In the genomic region with DNA sequence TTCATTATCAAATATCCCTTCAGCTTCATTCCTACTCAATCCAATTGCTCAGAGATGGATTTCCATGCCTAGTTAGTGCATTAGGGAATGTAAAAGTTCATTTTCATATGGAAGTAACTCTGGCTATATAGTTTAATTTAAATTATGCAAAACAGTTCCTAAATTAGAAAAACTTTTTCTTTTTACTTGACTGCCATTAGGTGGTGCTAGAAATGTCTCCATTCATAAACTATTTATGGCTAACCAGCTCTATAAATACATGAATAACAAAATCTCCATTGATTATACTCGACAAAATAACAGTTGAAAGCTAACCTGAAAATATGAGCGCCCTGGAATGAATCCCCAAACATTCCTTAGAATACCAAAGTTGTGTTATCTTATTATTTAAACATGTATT, we compare ENCODE assay signal across 18 cellular contexts.
A peak's percentile ranks its signal among the peaks of the same experiment; 100 is the strongest.
DNase-seq lines count a peak whose midpoint lies in the region; ATAC-seq, FAIRE-seq and TF ChIP-seq lines count a peak whose summit lies in the region.
"Had no signal": no experiment of that assay in that cellular context is flagged by ENCODE, and none has a peak within 500 bp of the region (broad histone marks: within the 10 kb centered on the region; RNA-seq: fewer than 3 reads in every experiment).

No MANE protein-coding gene starts in this region.

- H3K9ac ChIP-seq in OCI-LY3 (ENCODE audit: low read length) (no peak overlapping the region), trophoblast cell (ENCODE audit: low read length) (no peak overlapping the region)
- H3K9ac ChIP-seq: BLaER1 treated with 17β-estradiol and CSF1 and Interleukin-3, amounts not matched to agents 10 nM and 100 nM had no signal

- peak; percentile 54 for FAIRE-seq in A204.1 (lab: Jason Lieb, UNC)
- FAIRE-seq: keratinocyte had no signal

- H3K4me2 ChIP-seq in OCI-LY3 (ENCODE audit: low read length) (no peak overlapping the region), trophoblast cell (ENCODE audit: low read length) (no peak overlapping the region)

- H3K36me3 ChIP-seq in OCI-LY3 (replicated peaks; ENCODE audit: low read depth, low read length) (no peaks in the 10 kb centered on the region), trophoblast cell (ENCODE audit: control insufficient read depth in 1 of 2, insufficient read depth in 2 of 2, low read length in 2 of 2) (no peaks in the 10 kb centered on the region)
- H3K36me3 ChIP-seq: BLaER1 treated with 17β-estradiol and CSF1 and Interleukin-3, amounts not matched to agents 10 nM and 100 nM; prostate gland; SJSA1; thoracic aorta had no signal

- H4K20me1 ChIP-seq in OCI-LY3 (ENCODE audit: insufficient read depth, low read length): no peaks in the 10 kb centered on the region
- H4K20me1 ChIP-seq: BLaER1 treated with 17β-estradiol and CSF1 and Interleukin-3, amounts not matched to agents 10 nM and 100 nM had no signal

- DNase-seq in ELR (ENCODE audit: low read depth) (peak; percentile 20), fibroblast of mammary gland (ENCODE audit: low read depth) (peak; percentile 0), trophoblast cell (no peak), DMS114 treated with DMSO at 0.1 percent for 48 hours (lab: John Stamatoyannopoulos, UW; ENCODE audit: unreplicated experiment) (no peak)
- DNase-seq: activated CD8-positive, alpha-beta memory T cell treated with anti-CD3 and anti-CD28 coated beads for 24 hours; activated effector memory CD4-positive, alpha-beta T cell treated with anti-CD3 and anti-CD28 coated beads, Interleukin-2, amount 50 U/mL, for 16 hours; GDM1; GOT3; NCI-H1436 had no signal

- no peaks in the 10 kb centered on the region for H3K27me3 ChIP-seq in OCI-LY3 (ENCODE audit: low read depth, low read length)
- no peaks in the 10 kb centered on the region for H3K27me3 ChIP-seq in trophoblast cell (ENCODE audit: insufficient read depth, low read length)
- H3K27me3 ChIP-seq: BLaER1 treated with 17β-estradiol and CSF1 and Interleukin-3, amounts not matched to agents 10 nM and 100 nM; SJSA1 had no signal

- no peak overlapping the region for H3K4me3 ChIP-seq in OCI-LY3 (ENCODE audit: low read length)
- H3K4me3 ChIP-seq in fibroblast of mammary gland (ENCODE audit: control insufficient read depth, low read depth, low read length): no peak overlapping the region
- no peak overlapping the region for H3K4me3 ChIP-seq in trophoblast cell (ENCODE audit: low read depth, low read length)
- H3K4me3 ChIP-seq: BLaER1 treated with 17β-estradiol and CSF1 and Interleukin-3, amounts not matched to agents 10 nM and 100 nM; prostate gland; SJSA1; thoracic aorta had no signal

- no peak overlapping the region for H3K18ac ChIP-seq in trophoblast cell (ENCODE audit: low read length)

- no peak overlapping the region for H2BK12ac ChIP-seq in trophoblast cell (ENCODE audit: low read length)

- H4K91ac ChIP-seq in trophoblast cell (ENCODE audit: low read depth, low read length): no peak overlapping the region

- peak; percentile 44 for TF ChIP-seq CTCF in OCI-LY3 (IDR thresholded peaks at IDR 0.05; ENCODE audit: low read depth, low read length)
- peak; percentile 28 for TF ChIP-seq CTCF in fibroblast of mammary gland (conservative IDR thresholded peaks at IDR 0.05; ENCODE audit: control insufficient read depth, insufficient read depth, low read depth, low read length)

- no peaks in the 10 kb centered on the region for H3K79me1 ChIP-seq in trophoblast cell (ENCODE audit: low read length)

- no peak overlapping the region for H2AFZ ChIP-seq in OCI-LY3 (ENCODE audit: low read depth, low read length)
- H2AFZ ChIP-seq in trophoblast cell (ENCODE audit: insufficient read depth, low read length, poor library complexity): no peak overlapping the region

- H2BK120ac ChIP-seq in trophoblast cell (ENCODE audit: insufficient read depth, low read length, poor library complexity): no peak overlapping the region

- WGBS in trophoblast cell (ENCODE audit: extremely low coverage, insufficient coverage, insufficient read length): no CpG with 5 or more reads among the region's 2 CpGs

- H3K9me3 ChIP-seq in OCI-LY3 (ENCODE audit: insufficient read depth, low read length) (no peaks in the 10 kb centered on the region), trophoblast cell (ENCODE audit: insufficient read depth, low read depth, low read length) (no peaks in the 10 kb centered on the region)
- H3K9me3 ChIP-seq: BLaER1 treated with 17β-estradiol and CSF1 and Interleukin-3, amounts not matched to agents 10 nM and 100 nM; prostate gland; SJSA1; thoracic aorta had no signal

- H4K8ac ChIP-seq in trophoblast cell (ENCODE audit: low read depth, low read length): no peak overlapping the region

- H3K79me2 ChIP-seq in OCI-LY3 (ENCODE audit: low read length): no peaks in the 10 kb centered on the region
- no peaks in the 10 kb centered on the region for H3K79me2 ChIP-seq in trophoblast cell (ENCODE audit: control insufficient read depth, insufficient read depth, low read length, poor library complexity)

- H4K12ac ChIP-seq in trophoblast cell (ENCODE audit: low read depth, low read length): no peak overlapping the region

- H3K4me1 ChIP-seq in OCI-LY3 (ENCODE audit: low read length): no peaks in the 10 kb centered on the region
- no peaks in the 10 kb centered on the region for H3K4me1 ChIP-seq in trophoblast cell (ENCODE audit: control insufficient read depth in 1 of 2, insufficient read depth in 2 of 2, low read length in 2 of 2)
- H3K4me1 ChIP-seq: prostate gland, SJSA1 had no signal

- ATAC-seq in HG02610 (IDR thresholded peaks at IDR 0.05; ENCODE audit: unreplicated experiment) (no peak), GM21528 (IDR thresholded peaks at IDR 0.05; ENCODE audit: low FRiP score, unreplicated experiment) (no peak)

- H2AK5ac ChIP-seq in trophoblast cell (ENCODE audit: low read length): no peak overlapping the region

- no peak overlapping the region for H3K27ac ChIP-seq in OCI-LY3 (ENCODE audit: low read length)
- no peak overlapping the region for H3K27ac ChIP-seq in trophoblast cell (ENCODE audit: low read depth, low read length)
- H3K27ac ChIP-seq: BLaER1 treated with 17β-estradiol and CSF1 and Interleukin-3, amounts not matched to agents 10 nM and 100 nM; prostate gland; SJSA1; thoracic aorta had no signal

- no peak overlapping the region for H3K4ac ChIP-seq in trophoblast cell (ENCODE audit: low read depth, low read length)

- no peak overlapping the region for H3K14ac ChIP-seq in trophoblast cell (ENCODE audit: low read length)

- H3K23ac ChIP-seq in trophoblast cell (ENCODE audit: low read length): no peak overlapping the region

- H2BK5ac ChIP-seq in trophoblast cell (ENCODE audit: low read depth, low read length, poor library complexity): no peak overlapping the region

Comparison
In these comparisons a context has a peak if more than half of its experiments do, and no peak if none do; other contexts are left out.
1. DNase-seq: peak in ELR (single experiment) and fibroblast of mammary gland (single experiment); none in trophoblast cell (0 of 2) and DMS114 treated with DMSO at 0.1 percent for 48 hours (single experiment).